ENCODE assay signal across 19 cellular contexts in the genomic region with DNA sequence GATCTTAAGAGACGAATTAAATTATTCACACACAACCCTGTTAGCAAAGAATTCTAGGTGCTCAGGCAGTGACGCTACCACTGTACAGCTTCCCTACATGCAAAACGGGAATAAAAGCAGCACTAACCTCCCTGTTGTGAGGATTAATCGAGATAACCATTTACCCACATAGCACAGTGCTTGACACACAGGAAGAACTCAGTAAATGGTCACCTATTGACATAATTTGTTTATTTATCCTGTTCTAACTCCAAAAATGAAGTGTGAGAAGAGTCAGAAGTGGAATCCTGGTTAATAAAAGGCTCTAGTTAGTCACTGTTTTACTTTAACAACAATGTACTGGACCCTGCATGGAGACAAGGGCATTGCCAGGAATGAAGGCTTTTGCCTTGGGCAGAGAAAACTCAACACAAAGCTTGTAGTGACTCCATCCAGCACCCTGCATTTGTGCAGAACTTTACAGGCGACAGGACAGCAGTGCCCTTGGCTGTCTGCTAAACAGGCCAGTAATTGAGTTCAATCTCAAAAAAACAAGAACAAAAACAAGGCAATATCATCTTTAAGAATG.
DNase-seq lines count a peak whose midpoint lies in the region; ATAC-seq and TF ChIP-seq lines count a peak whose summit lies in the region.
"Had no signal": no experiment of that assay in that cellular context is flagged by ENCODE, and none has a peak within 500 bp of the region (broad histone marks: within the 10 kb centered on the region; RNA-seq: fewer than 3 reads in every experiment).

No MANE protein-coding gene starts in this region.

- no peak overlapping the region for H3K4me3 ChIP-seq in epithelial cell of proximal tubule (ENCODE audit: low read depth, low read length)
- no peak overlapping the region for H3K4me3 ChIP-seq in liver (ENCODE audit: low read depth in 1 of 3, low read length in 3 of 3)
- H3K4me3 ChIP-seq in stomach smooth muscle (ENCODE audit: low read length in 2 of 2), result no peak overlapping the region
- H3K4me3 ChIP-seq in testis, result no peak overlapping the region
- H3K4me3 ChIP-seq: neural progenitor cell had no signal

- intact Hi-C loops in testis (cut with DNase I; ENCODE audit: low total_unique reads), result no loop called here

- no peak for ATAC-seq in HG03045 (IDR thresholded peaks at IDR 0.05; ENCODE audit: unreplicated experiment)
- ATAC-seq: effector memory CD8-positive, alpha-beta T cell; stimulated activated naive CD8-positive, alpha-beta T cell treated with anti-CD3 and anti-CD28 coated beads, Interleukin-15, amount 100 ng/mL, for 72 hours had no signal

- H3K9me3 ChIP-seq in liver (ENCODE audit: control insufficient read depth in 4 of 4, low read length in 3 of 4) (no peaks in the 10 kb centered on the region), stomach smooth muscle (ENCODE audit: control insufficient read depth in 2 of 2, low read length in 2 of 2) (no peaks in the 10 kb centered on the region), testis (no peaks in the 10 kb centered on the region)

- TF ChIP-seq POLR2A in testis (IDR thresholded peaks at IDR 0.05), result no peak

- H3K27ac ChIP-seq in liver (ENCODE audit: low read depth in 1 of 2, low read length in 2 of 2), result peak overlapping the region; percentile 91 to 99
- H3K27ac ChIP-seq in stomach smooth muscle (ENCODE audit: low read length), result peak overlapping the region; percentile 66
- H3K27ac ChIP-seq in testis, result no peak overlapping the region
- H3K27ac ChIP-seq: neural progenitor cell, VCaP had no signal

- TF ChIP-seq RAD21 in liver (IDR thresholded peaks at IDR 0.05), result no peak

- no peaks in the 10 kb centered on the region for H3K27me3 ChIP-seq in liver (ENCODE audit: control insufficient read depth in 4 of 4, insufficient read depth in 4 of 4, low read length in 3 of 4)
- H3K27me3 ChIP-seq in stomach smooth muscle (ENCODE audit: control insufficient read depth in 1 of 2, insufficient read depth in 2 of 2, low read length in 2 of 2), result no peaks in the 10 kb centered on the region
- H3K27me3 ChIP-seq in testis, result no peaks in the 10 kb centered on the region
- H3K27me3 ChIP-seq: neural progenitor cell had no signal

- 24% methylated on average over 5 of the region's 5 CpGs for WGBS in liver
- WGBS in testis, 2 donors, result 71 to 81% methylated on average over 5 of the region's 5 CpGs

- no peaks in the 10 kb centered on the region for H3K36me3 ChIP-seq in liver (ENCODE audit: control insufficient read depth in 4 of 4, insufficient read depth in 3 of 4, low read depth in 1 of 4, low read length in 3 of 4)
- H3K36me3 ChIP-seq in stomach smooth muscle (ENCODE audit: control insufficient read depth in 2 of 2, insufficient read depth in 2 of 2, low read length in 2 of 2), result peaks cover 0 to 4% of the 10 kb centered on the region in 2 donors
- no peaks in the 10 kb centered on the region for H3K36me3 ChIP-seq in testis (ENCODE audit: low read depth, missing control alignments)
- H3K36me3 ChIP-seq: neural progenitor cell had no signal

- DNase-seq in M059J (ENCODE audit: low read depth) (peak; percentile 42), epithelial cell of proximal tubule (ENCODE audit: low read depth) (peak; percentile 92), dermis blood vessel endothelial cell (no peak), testis (no peak), NCI-H526 treated with DMSO at 0.1 percent for 48 hours (lab: John Stamatoyannopoulos, UW) (no peak)
- DNase-seq: activated CD4-positive, alpha-beta T cell treated with anti-CD3 and anti-CD28 coated beads, Interleukin-2, amount 50 U/mL, for 48 hours; activated naive CD4-positive, alpha-beta T cell treated with anti-CD3 and anti-CD28 coated beads, Interleukin-2, amount 50 U/mL, for 16 hours; activated T-cell treated with anti-CD3 and anti-CD28 coated beads, Interleukin-2, amount 50 U/mL, for 1 hour; effector memory CD8-positive, alpha-beta T cell; mammary epithelial cell; NCI-H187 treated with DMSO at 0.1 percent for 48 hours; NCI-H510A; retina; stimulated activated naive CD8-positive, alpha-beta T cell treated with anti-CD3 and anti-CD28 coated beads, Interleukin-15, amount 100 ng/mL, for 72 hours had no signal

- TF ChIP-seq CTCF in epithelial cell of proximal tubule (conservative IDR thresholded peaks at IDR 0.05; ENCODE audit: low read depth, low read length) (no peak), liver (IDR thresholded peaks at IDR 0.05; ENCODE audit: low read depth, low read length, missing input control) (no peak), testis (IDR thresholded peaks at IDR 0.05) (no peak)

- H3K4me1 ChIP-seq in liver (ENCODE audit: control insufficient read depth in 4 of 4, insufficient read depth in 4 of 4, low read length in 3 of 4) (peaks cover 6 to 48% (median 25%) of the 10 kb centered on the region in 4 donors), stomach smooth muscle (ENCODE audit: control insufficient read depth, insufficient read depth, low read length) (peaks cover 62% of the 10 kb centered on the region), testis (no peaks in the 10 kb centered on the region)

- H3K9ac ChIP-seq in liver (ENCODE audit: low read depth in 1 of 2, low read length in 2 of 2) (peak overlapping the region; percentile 67 to 93), stomach smooth muscle (ENCODE audit: low read length in 2 of 2) (peak overlapping the region in 1 of 2 donors; percentile 4)
- H3K9ac ChIP-seq: neural progenitor cell had no signal

TF ChIP-seq in liver, 16 proteins besides CTCF, POLR2A, EP300 and RAD21:
- TF ChIP-seq TAF1 (conservative IDR thresholded peaks at IDR 0.05), result peak; percentile 58
- TF ChIP-seq FOXA2 (IDR thresholded peaks at IDR 0.05), result peak; percentile 97
- TF ChIP-seq, protein P1, sequence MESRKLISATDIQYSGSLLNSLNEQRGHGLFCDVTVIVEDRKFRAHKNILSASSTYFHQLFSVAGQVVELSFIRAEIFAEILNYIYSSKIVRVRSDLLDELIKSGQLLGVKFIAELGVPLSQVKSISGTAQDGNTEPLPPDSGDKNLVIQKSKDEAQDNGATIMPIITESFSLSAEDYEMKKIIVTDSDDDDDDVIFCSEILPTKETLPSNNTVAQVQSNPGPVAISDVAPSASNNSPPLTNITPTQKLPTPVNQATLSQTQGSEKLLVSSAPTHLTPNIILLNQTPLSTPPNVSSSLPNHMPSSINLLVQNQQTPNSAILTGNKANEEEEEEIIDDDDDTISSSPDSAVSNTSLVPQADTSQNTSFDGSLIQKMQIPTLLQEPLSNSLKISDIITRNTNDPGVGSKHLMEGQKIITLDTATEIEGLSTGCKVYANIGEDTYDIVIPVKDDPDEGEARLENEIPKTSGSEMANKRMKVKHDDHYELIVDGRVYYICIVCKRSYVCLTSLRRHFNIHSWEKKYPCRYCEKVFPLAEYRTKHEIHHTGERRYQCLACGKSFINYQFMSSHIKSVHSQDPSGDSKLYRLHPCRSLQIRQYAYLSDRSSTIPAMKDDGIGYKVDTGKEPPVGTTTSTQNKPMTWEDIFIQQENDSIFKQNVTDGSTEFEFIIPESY (IDR thresholded peaks at IDR 0.05), result peak; percentile 49
- TF ChIP-seq, protein P2, sequence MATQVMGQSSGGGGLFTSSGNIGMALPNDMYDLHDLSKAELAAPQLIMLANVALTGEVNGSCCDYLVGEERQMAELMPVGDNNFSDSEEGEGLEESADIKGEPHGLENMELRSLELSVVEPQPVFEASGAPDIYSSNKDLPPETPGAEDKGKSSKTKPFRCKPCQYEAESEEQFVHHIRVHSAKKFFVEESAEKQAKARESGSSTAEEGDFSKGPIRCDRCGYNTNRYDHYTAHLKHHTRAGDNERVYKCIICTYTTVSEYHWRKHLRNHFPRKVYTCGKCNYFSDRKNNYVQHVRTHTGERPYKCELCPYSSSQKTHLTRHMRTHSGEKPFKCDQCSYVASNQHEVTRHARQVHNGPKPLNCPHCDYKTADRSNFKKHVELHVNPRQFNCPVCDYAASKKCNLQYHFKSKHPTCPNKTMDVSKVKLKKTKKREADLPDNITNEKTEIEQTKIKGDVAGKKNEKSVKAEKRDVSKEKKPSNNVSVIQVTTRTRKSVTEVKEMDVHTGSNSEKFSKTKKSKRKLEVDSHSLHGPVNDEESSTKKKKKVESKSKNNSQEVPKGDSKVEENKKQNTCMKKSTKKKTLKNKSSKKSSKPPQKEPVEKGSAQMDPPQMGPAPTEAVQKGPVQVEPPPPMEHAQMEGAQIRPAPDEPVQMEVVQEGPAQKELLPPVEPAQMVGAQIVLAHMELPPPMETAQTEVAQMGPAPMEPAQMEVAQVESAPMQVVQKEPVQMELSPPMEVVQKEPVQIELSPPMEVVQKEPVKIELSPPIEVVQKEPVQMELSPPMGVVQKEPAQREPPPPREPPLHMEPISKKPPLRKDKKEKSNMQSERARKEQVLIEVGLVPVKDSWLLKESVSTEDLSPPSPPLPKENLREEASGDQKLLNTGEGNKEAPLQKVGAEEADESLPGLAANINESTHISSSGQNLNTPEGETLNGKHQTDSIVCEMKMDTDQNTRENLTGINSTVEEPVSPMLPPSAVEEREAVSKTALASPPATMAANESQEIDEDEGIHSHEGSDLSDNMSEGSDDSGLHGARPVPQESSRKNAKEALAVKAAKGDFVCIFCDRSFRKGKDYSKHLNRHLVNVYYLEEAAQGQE (IDR thresholded peaks at IDR 0.05), result peak; percentile 84
- TF ChIP-seq JUND (IDR thresholded peaks at IDR 0.05), result no peak
- TF ChIP-seq FOXA1 (IDR thresholded peaks at IDR 0.05), result peak; percentile 96
- TF ChIP-seq HNF4G (IDR thresholded peaks at IDR 0.05), result no peak
- no peak for TF ChIP-seq EGR1 (IDR thresholded peaks at IDR 0.05; ENCODE audit: low read depth in 2 of 2)
- TF ChIP-seq GABPA (IDR thresholded peaks at IDR 0.05 in 1 of 2, conservative IDR thresholded peaks at IDR 0.05 in 1 of 2), result no peak
- TF ChIP-seq YY1 (IDR thresholded peaks at IDR 0.05), result peak; percentile 91
- TF ChIP-seq SP1 (IDR thresholded peaks at IDR 0.05), result peak; percentile 79
- TF ChIP-seq, protein P3, sequence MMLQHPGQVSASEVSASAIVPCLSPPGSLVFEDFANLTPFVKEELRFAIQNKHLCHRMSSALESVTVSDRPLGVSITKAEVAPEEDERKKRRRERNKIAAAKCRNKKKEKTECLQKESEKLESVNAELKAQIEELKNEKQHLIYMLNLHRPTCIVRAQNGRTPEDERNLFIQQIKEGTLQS (IDR thresholded peaks at IDR 0.05), result no peak
- TF ChIP-seq, protein P4, sequence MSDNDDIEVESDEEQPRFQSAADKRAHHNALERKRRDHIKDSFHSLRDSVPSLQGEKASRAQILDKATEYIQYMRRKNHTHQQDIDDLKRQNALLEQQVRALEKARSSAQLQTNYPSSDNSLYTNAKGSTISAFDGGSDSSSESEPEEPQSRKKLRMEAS (IDR thresholded peaks at IDR 0.05), result peak; percentile 10
- peak; percentile 21 to 80 for TF ChIP-seq RXRA (IDR thresholded peaks at IDR 0.05)
- TF ChIP-seq NR2F2 (IDR thresholded peaks at IDR 0.05), result no peak
- peak in 1 of 2 donors; percentile 62 for TF ChIP-seq HNF4A (conservative IDR thresholded peaks at IDR 0.05)

Comparison
In these comparisons a context has a peak if more than half of its experiments do, and no peak if none do; other contexts are left out.
1. DNase-seq: peak in M059J (single experiment) and epithelial cell of proximal tubule (single experiment); none in dermis blood vessel endothelial cell (single experiment), testis (single experiment) and NCI-H526 treated with DMSO at 0.1 percent for 48 hours (single experiment).
2. H3K27ac ChIP-seq: peak in liver (2 of 2) and stomach smooth muscle (single experiment); none in testis (0 of 2).